Comparison of ENCODE assay signal across 16 cellular contexts in genomic region chr22:39629851-39630250, GRCh38. TPM values are rescaled to one million over a fixed set of nuclear protein-coding genes. Genes with fewer than 3 reads are reported as not detected.
DNase-seq lines count a peak whose midpoint lies in the region; ATAC-seq and TF ChIP-seq lines count a peak whose summit lies in the region.
"Had no signal": no experiment of that assay in that cellular context is flagged by ENCODE, and none has a peak within 500 bp of the region (broad histone marks: within the 10 kb centered on the region; RNA-seq: fewer than 3 reads in every experiment).

No MANE protein-coding gene starts in this region.

- peak overlapping the region; percentile 31 to 66 for H3K27ac Mint-ChIP-seq in stimulated activated naive CD8-positive, alpha-beta T cell treated with anti-CD3 and anti-CD28 coated beads, Interleukin-15, amount 100 ng/mL, for 72 hours
- peak overlapping the region; percentile 82 for H3K27ac Mint-ChIP-seq in activated T-helper 17 cell treated with anti-CD3 and anti-CD28 coated beads, Interleukin-2, amount 50 U/mL, for 72 hours
- H3K27ac Mint-ChIP-seq in neural crest cell (ENCODE audit: unreplicated experiment), result peak overlapping the region; percentile 21

- H3K9me3 Mint-ChIP-seq in stimulated activated naive CD8-positive, alpha-beta T cell treated with anti-CD3 and anti-CD28 coated beads, Interleukin-15, amount 100 ng/mL, for 72 hours, result no peaks in the 10 kb centered on the region
- H3K9me3 Mint-ChIP-seq in activated T-helper 17 cell treated with anti-CD3 and anti-CD28 coated beads, Interleukin-2, amount 50 U/mL, for 72 hours, result no peaks in the 10 kb centered on the region
- no peaks in the 10 kb centered on the region for H3K9me3 Mint-ChIP-seq in neural crest cell
- H3K9me3 Mint-ChIP-seq: CD4-positive, alpha-beta memory T cell; H9 had no signal

- peaks cover 33% of the 10 kb centered on the region for H3K27me3 Mint-ChIP-seq in stimulated activated naive CD8-positive, alpha-beta T cell treated with anti-CD3 and anti-CD28 coated beads, Interleukin-15, amount 100 ng/mL, for 72 hours
- no peaks in the 10 kb centered on the region for H3K27me3 Mint-ChIP-seq in activated T-helper 17 cell treated with anti-CD3 and anti-CD28 coated beads, Interleukin-2, amount 50 U/mL, for 72 hours
- peaks cover 8% of the 10 kb centered on the region for H3K27me3 Mint-ChIP-seq in neural crest cell (ENCODE audit: low read depth)

- TF ChIP-seq CTCF in neural crest cell (conservative IDR thresholded peaks at IDR 0.05), result no peak

- peaks cover 13% of the 10 kb centered on the region for H3K4me1 Mint-ChIP-seq in stimulated activated naive CD8-positive, alpha-beta T cell treated with anti-CD3 and anti-CD28 coated beads, Interleukin-15, amount 100 ng/mL, for 72 hours
- H3K4me1 Mint-ChIP-seq in activated T-helper 17 cell treated with anti-CD3 and anti-CD28 coated beads, Interleukin-2, amount 50 U/mL, for 72 hours, result peaks cover 11% of the 10 kb centered on the region
- H3K4me1 Mint-ChIP-seq in neural crest cell, result no peaks in the 10 kb centered on the region

- ATAC-seq in stimulated activated naive CD8-positive, alpha-beta T cell treated with anti-CD3 and anti-CD28 coated beads, Interleukin-15, amount 100 ng/mL, for 72 hours, result no peak
- ATAC-seq in stimulated activated naive CD8-positive, alpha-beta T cell treated with anti-CD3 and anti-CD28 coated beads, Interleukin-15, Interleukin-2, amounts not matched to agents 100 U/mL and 50 U/mL, for 24 hours, result no peak
- no peak for ATAC-seq in activated T-helper 17 cell treated with anti-CD3 and anti-CD28 coated beads, Interleukin-2, amount 50 U/mL, for 72 hours (replicated peaks)
- ATAC-seq in GM18520 (IDR thresholded peaks at IDR 0.05; ENCODE audit: unreplicated experiment), result no peak

- H3K36me3 Mint-ChIP-seq in activated T-helper 17 cell treated with anti-CD3 and anti-CD28 coated beads, Interleukin-2, amount 50 U/mL, for 72 hours (ENCODE audit: low read depth), result no peaks in the 10 kb centered on the region
- no peaks in the 10 kb centered on the region for H3K36me3 Mint-ChIP-seq in neural crest cell (ENCODE audit: low read depth)
- H3K36me3 Mint-ChIP-seq: CD4-positive, alpha-beta memory T cell had no signal

- H3K4me3 Mint-ChIP-seq in stimulated activated naive CD8-positive, alpha-beta T cell treated with anti-CD3 and anti-CD28 coated beads, Interleukin-15, amount 100 ng/mL, for 72 hours, result no peak overlapping the region
- no peak overlapping the region for H3K4me3 Mint-ChIP-seq in activated T-helper 17 cell treated with anti-CD3 and anti-CD28 coated beads, Interleukin-2, amount 50 U/mL, for 72 hours
- no peak overlapping the region for H3K4me3 Mint-ChIP-seq in neural crest cell

- DNase-seq in stimulated activated naive CD8-positive, alpha-beta T cell treated with anti-CD3 and anti-CD28 coated beads, Interleukin-15, amount 100 ng/mL, for 72 hours, result no peak
- no peak for DNase-seq in stimulated activated naive CD8-positive, alpha-beta T cell treated with anti-CD3 and anti-CD28 coated beads, Interleukin-15, Interleukin-2, amounts not matched to agents 100 U/mL and 50 U/mL, for 24 hours
- DNase-seq in neural crest cell (ENCODE audit: low read depth, low spot score) (no peak), DMS79 (lab: John Stamatoyannopoulos, UW) (no peak), NCI-H526 treated with DMSO at 0.1 percent for 48 hours (lab: John Stamatoyannopoulos, UW) (no peak)
- DNase-seq: 8988T; AML-193; C1 segment of cervical spinal cord; CD4-positive, alpha-beta memory T cell; DMS153; DND-41; GDM1; H9 had no signal

RNA-seq across cellular contexts. Expression of gene CACNA1I, which starts 59.3 kb away (rescaled TPM):
- total RNA-seq in activated T-helper 17 cell treated with anti-CD3 and anti-CD28 coated beads, Interleukin-2, amount 50 U/mL, for 72 hours, result 1 to 10 TPM in 1 of 2 donors, under 1 TPM in 1; 0.84 to 5.3 TPM
- 0.07 TPM in 2 replicates for total RNA-seq in neural crest cell
- total RNA-seq: HT1080 had no signal

Comparison
In these comparisons a context has a peak if more than half of its experiments do, and no peak if none do; other contexts are left out.
1. H3K27ac Mint-ChIP-seq: peak in every context shown above with its lines; median percentile 82 in activated T-helper 17 cell treated with anti-CD3 and anti-CD28 coated beads, Interleukin-2, amount 50 U/mL, for 72 hours; 48 in stimulated activated naive CD8-positive, alpha-beta T cell treated with anti-CD3 and anti-CD28 coated beads, Interleukin-15, amount 100 ng/mL, for 72 hours; 21 in neural crest cell.